In the genomic region with DNA sequence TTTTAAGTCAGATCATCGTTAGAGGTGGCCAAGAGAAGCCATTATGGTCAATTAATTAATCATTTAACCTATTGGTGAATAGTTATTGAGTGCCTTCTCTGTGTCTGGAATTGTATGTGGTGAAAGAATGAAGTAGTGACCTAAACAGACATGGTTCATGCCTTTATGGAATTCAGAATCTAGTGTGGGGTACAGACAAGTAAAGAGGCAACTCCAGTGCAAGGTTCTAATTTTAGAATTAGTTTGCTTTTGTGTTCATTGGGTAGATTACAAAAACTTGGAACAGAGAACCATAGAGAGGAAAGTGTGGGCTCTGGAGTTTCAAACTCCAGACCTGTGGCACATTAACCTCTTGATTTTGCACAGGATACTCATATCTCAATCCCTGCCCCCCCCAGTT, we compare ENCODE assay signal across 24 cellular contexts.
"Had no signal": no experiment of that assay in that cellular context is flagged by ENCODE, and none has a peak within 500 bp of the region (broad histone marks: within the 10 kb centered on the region; RNA-seq: fewer than 3 reads in every experiment).

No MANE protein-coding gene starts in this region.

- ATAC-seq: activated CD8-positive, alpha-beta T cell treated with anti-CD3 and anti-CD28 coated beads, Interleukin-2, amount 10 ng/mL, durations not matched to agents 7 days and 5 days; activated naive CD8-positive, alpha-beta T cell treated with anti-CD3 and anti-CD28 coated beads, Interleukin-2, amount 50 U/mL, for 24 hours; body of pancreas; gastrocnemius medialis; left lung; natural killer cell; right lobe of liver had no signal

- H3K27ac ChIP-seq: body of pancreas, esophagus squamous epithelium, gastrocnemius medialis, left lung, neutrophil, ovary, psoas muscle, right lobe of liver, transverse colon had no signal

- DNase-seq: activated CD4-positive, alpha-beta T cell treated with anti-CD3 and anti-CD28 coated beads for 1 hour; activated CD4-positive, alpha-beta T cell treated with anti-CD3 and anti-CD28 coated beads, Interleukin-2, amount 50 U/mL, for 1 hour; activated CD8-positive, alpha-beta T cell treated with anti-CD3 and anti-CD28 coated beads, Interleukin-2, amount 10 ng/mL, durations not matched to agents 7 days and 5 days; activated gamma-delta T cell; activated naive CD4-positive, alpha-beta T cell treated with anti-CD3 and anti-CD28 coated beads, Interleukin-2, amount 50 U/mL, for 16 hours; activated naive CD8-positive, alpha-beta T cell treated with anti-CD3 and anti-CD28 coated beads, Interleukin-2, amount 50 U/mL, for 24 hours; anterior cingulate cortex; body of pancreas; central memory CD4-positive, alpha-beta T cell; esophagus squamous epithelium; gastrocnemius medialis; head of caudate nucleus; left lung; mammary epithelial cell; midbrain; natural killer cell; ovary; psoas muscle; right lobe of liver; stimulated activated CD4-positive, alpha-beta T cell treated with anti-CD3 and anti-CD28 coated beads, Interleukin-1b, Interleukin-23, amount 100 ng/mL, for 48 hours; T-helper 1 cell; transverse colon had no signal

- H3K36me3 ChIP-seq: esophagus squamous epithelium, gastrocnemius medialis, left lung, neutrophil, ovary, right lobe of liver, transverse colon had no signal

- H3K4me3 ChIP-seq: body of pancreas, esophagus squamous epithelium, gastrocnemius medialis, left lung, ovary, psoas muscle, right lobe of liver, skin epidermis, transverse colon had no signal

- H3K4me1 ChIP-seq: left lung, right lobe of liver had no signal

- H3K27me3 ChIP-seq: body of pancreas, esophagus squamous epithelium, gastrocnemius medialis, left lung, neutrophil, right lobe of liver, transverse colon had no signal

- H3K9me3 ChIP-seq: body of pancreas, esophagus squamous epithelium, gastrocnemius medialis, left lung, neutrophil, ovary, psoas muscle, right lobe of liver, transverse colon had no signal
